ENCODE assay signal across 23 cellular contexts in genomic region chr2:173996766-173997165, GRCh38. TPM values are rescaled to one million over a fixed set of nuclear protein-coding genes. Genes with fewer than 3 reads are reported as not detected.
A peak's percentile ranks its signal among the peaks of the same experiment; 100 is the strongest.
DNase-seq lines count a peak whose midpoint lies in the region; ATAC-seq and TF ChIP-seq lines count a peak whose summit lies in the region.
"Had no signal": no experiment of that assay in that cellular context is flagged by ENCODE, and none has a peak within 500 bp of the region (broad histone marks: within the 10 kb centered on the region; RNA-seq: fewer than 3 reads in every experiment).

No MANE protein-coding gene starts in this region.

- H3K4me3 Mint-ChIP-seq in MCF 10A (ENCODE audit: unreplicated experiment) (no peak overlapping the region), naive B cell (peak overlapping the region in 1 of 8 donors; percentile 5)
- no peak overlapping the region for H3K4me3 Mint-ChIP-seq in natural killer cell treated with Interleukin-12 subunit alpha and Interleukin-12 subunit beta and Interleukin-15 and Interleukin-18, amount 100 ng/mL, for 72 hours
- H3K4me3 Mint-ChIP-seq: activated naive CD4-positive, alpha-beta T cell treated with anti-CD3 and anti-CD28 coated beads, Interleukin-2, amount 50 U/mL, for 24 hours; activated T-helper 1 cell treated with anti-CD3 and anti-CD28 coated beads, Interleukin-12 subunit alpha, Interleukin-12 subunit beta, Interleukin-2, Interleukin-4 antibody, amounts not matched to agents 30 ng/mL and 10 ng/mL and 1 ng/mL, durations not matched to agents 14 hours and 24 hours and 36 hours; central memory CD8-positive, alpha-beta T cell; naive thymus-derived CD8-positive, alpha-beta T cell; T-cell had no signal

- no peak for DNase-seq in breast epithelium (ENCODE audit: low spot score in 2 of 2)
- no peak for DNase-seq in MCF 10A (ENCODE audit: unreplicated experiment)
- no peak for DNase-seq in ascending aorta (ENCODE audit: low spot score in 2 of 2)
- no peak for DNase-seq in naive B cell
- DNase-seq in tibial artery = no peak
- no peak for DNase-seq in natural killer cell treated with Interleukin-12 subunit alpha and Interleukin-12 subunit beta and Interleukin-15 and Interleukin-18, amount 100 ng/mL, for 72 hours (ENCODE audit: low spot score)
- no peak for DNase-seq in T-helper 9 cell
- DNase-seq: activated CD4-positive, alpha-beta T cell treated with anti-CD3 and anti-CD28 coated beads, Interleukin-2, amount 50 U/mL, for 1 hour; BE2C; Calu3; foreskin keratinocyte; NCI-H1417; NCI-H2081 treated with DMSO at 0.1 percent for 48 hours; PC-9; SHP77 treated with DMSO at 0.1 percent for 48 hours had no signal

- TF ChIP-seq CTCF in breast epithelium (IDR thresholded peaks at IDR 0.05) = no peak
- TF ChIP-seq CTCF in MCF 10A (IDR thresholded peaks at IDR 0.05; ENCODE audit: unreplicated experiment) = no peak
- no peak for TF ChIP-seq CTCF in ascending aorta (IDR thresholded peaks at IDR 0.05)
- no peak for TF ChIP-seq CTCF in tibial artery (IDR thresholded peaks at IDR 0.05)

- no peaks in the 10 kb centered on the region for H3K27me3 ChIP-seq in breast epithelium
- H3K27me3 ChIP-seq in ascending aorta = no peaks in the 10 kb centered on the region
- no peaks in the 10 kb centered on the region for H3K27me3 ChIP-seq in tibial artery
- H3K27me3 ChIP-seq: BE2C, ovary, testis had no signal

- H3K36me3 Mint-ChIP-seq in MCF 10A (ENCODE audit: insufficient read depth, unreplicated experiment) (no peaks in the 10 kb centered on the region), naive B cell (no peaks in the 10 kb centered on the region)
- no peaks in the 10 kb centered on the region for H3K36me3 Mint-ChIP-seq in natural killer cell treated with Interleukin-12 subunit alpha and Interleukin-12 subunit beta and Interleukin-15 and Interleukin-18, amount 100 ng/mL, for 72 hours
- H3K36me3 Mint-ChIP-seq: activated naive CD4-positive, alpha-beta T cell treated with anti-CD3 and anti-CD28 coated beads, Interleukin-2, amount 50 U/mL, for 24 hours; naive thymus-derived CD8-positive, alpha-beta T cell; T-cell had no signal

- intact Hi-C loops in breast epithelium (cut with DNase I; ENCODE audit: low total_unique reads) (no loop called here), MCF 10A (cut with micrococcal nuclease) (no loop called here), ascending aorta (cut with DNase I) (no loop called here), tibial artery (cut with DNase I; ENCODE audit: low total_unique reads) (no loop called here)

- CTCF ChIA-PET in MCF 10A (lab: Yijun Ruan, JAX) = no interaction called here

- H3K4me1 ChIP-seq in breast epithelium = peaks cover under 1 to 11% of the 10 kb centered on the region in 2 donors
- peaks cover 3 to 36% of the 10 kb centered on the region in 2 donors for H3K4me1 ChIP-seq in ascending aorta
- peaks cover 0 to 63% (median 43%) of the 10 kb centered on the region in 4 donors for H3K4me1 ChIP-seq in tibial artery
- H3K4me1 ChIP-seq: BE2C had no signal

- H3K4me3 ChIP-seq in breast epithelium (no peak overlapping the region), ascending aorta (no peak overlapping the region), tibial artery (no peak overlapping the region)
- H3K4me3 ChIP-seq: ovary, PC-9, testis had no signal

- no peak for ATAC-seq in naive B cell (ENCODE audit: low read depth in 2 of 2)
- no peak for ATAC-seq in natural killer cell treated with Interleukin-12 subunit alpha and Interleukin-12 subunit beta and Interleukin-15 and Interleukin-18, amount 100 ng/mL, for 72 hours
- ATAC-seq in HG03565 (IDR thresholded peaks at IDR 0.05; ENCODE audit: unreplicated experiment) = no peak
- ATAC-seq: foreskin keratinocyte, T-cell had no signal

- H3K9me3 ChIP-seq in breast epithelium (no peaks in the 10 kb centered on the region), ascending aorta (no peaks in the 10 kb centered on the region), tibial artery (no peaks in the 10 kb centered on the region)
- H3K9me3 ChIP-seq: BE2C, ovary, testis had no signal

- H3K4me1 Mint-ChIP-seq in MCF 10A (ENCODE audit: insufficient read depth, unreplicated experiment) (peaks cover 8% of the 10 kb centered on the region), naive B cell (peaks cover 14 to 36% (median 15%) of the 10 kb centered on the region in 3 donors)
- no peaks in the 10 kb centered on the region for H3K4me1 Mint-ChIP-seq in natural killer cell treated with Interleukin-12 subunit alpha and Interleukin-12 subunit beta and Interleukin-15 and Interleukin-18, amount 100 ng/mL, for 72 hours (ENCODE audit: low read depth in 2 of 2)
- H3K4me1 Mint-ChIP-seq: activated naive CD4-positive, alpha-beta T cell treated with anti-CD3 and anti-CD28 coated beads, Interleukin-2, amount 50 U/mL, for 24 hours had no signal

- no peaks in the 10 kb centered on the region for H3K36me3 ChIP-seq in breast epithelium
- no peaks in the 10 kb centered on the region for H3K36me3 ChIP-seq in ascending aorta
- no peaks in the 10 kb centered on the region for H3K36me3 ChIP-seq in tibial artery
- H3K36me3 ChIP-seq: BE2C, ovary had no signal

- no peak for TF ChIP-seq POLR2A in breast epithelium (IDR thresholded peaks at IDR 0.05)

- POLR2A ChIA-PET in MCF 10A (lab: Yijun Ruan, JAX) = interaction anchor here (0.6 to 1.8 kb wide), 6 partner anchors 9 to 26 kb away, joined by 3 to 6 read pairs (median 3); no protein-coding TSS in a partner anchor

- H3K27ac ChIP-seq in breast epithelium (peak overlapping the region; percentile 62 to 65), ascending aorta (peak overlapping the region; percentile 34 to 46), tibial artery (peak overlapping the region; percentile 64 to 75)
- H3K27ac ChIP-seq: foreskin keratinocyte, ovary, PC-9, testis had no signal

- BruUV-seq in MCF 10A (replicated peaks; lab: Mats Ljungman, UMichigan) = no TSS peak

- no peak overlapping the region for H3K27ac Mint-ChIP-seq in MCF 10A (ENCODE audit: low read depth, unreplicated experiment)
- H3K27ac Mint-ChIP-seq in naive B cell = peak overlapping the region in 5 of 6 donors; percentile 6 to 93 (median 77)
- no peak overlapping the region for H3K27ac Mint-ChIP-seq in natural killer cell treated with Interleukin-12 subunit alpha and Interleukin-12 subunit beta and Interleukin-15 and Interleukin-18, amount 100 ng/mL, for 72 hours
- H3K27ac Mint-ChIP-seq: activated naive CD4-positive, alpha-beta T cell treated with anti-CD3 and anti-CD28 coated beads, Interleukin-2, amount 50 U/mL, for 24 hours; activated T-helper 1 cell treated with anti-CD3 and anti-CD28 coated beads, Interleukin-12 subunit alpha, Interleukin-12 subunit beta, Interleukin-2, Interleukin-4 antibody, amounts not matched to agents 30 ng/mL and 10 ng/mL and 1 ng/mL, durations not matched to agents 14 hours and 24 hours and 36 hours had no signal

- H3K9me3 Mint-ChIP-seq in MCF 10A (ENCODE audit: unreplicated experiment) (no peaks in the 10 kb centered on the region), naive B cell (no peaks in the 10 kb centered on the region)
- no peaks in the 10 kb centered on the region for H3K9me3 Mint-ChIP-seq in natural killer cell treated with Interleukin-12 subunit alpha and Interleukin-12 subunit beta and Interleukin-15 and Interleukin-18, amount 100 ng/mL, for 72 hours
- H3K9me3 Mint-ChIP-seq: activated naive CD4-positive, alpha-beta T cell treated with anti-CD3 and anti-CD28 coated beads, Interleukin-2, amount 50 U/mL, for 24 hours; activated T-helper 1 cell treated with anti-CD3 and anti-CD28 coated beads, Interleukin-12 subunit alpha, Interleukin-12 subunit beta, Interleukin-2, Interleukin-4 antibody, amounts not matched to agents 30 ng/mL and 10 ng/mL and 1 ng/mL, durations not matched to agents 14 hours and 24 hours and 36 hours; central memory CD8-positive, alpha-beta T cell; naive thymus-derived CD8-positive, alpha-beta T cell; T-cell had no signal

- no peaks in the 10 kb centered on the region for H3K27me3 Mint-ChIP-seq in MCF 10A (ENCODE audit: insufficient read depth, unreplicated experiment)
- no peaks in the 10 kb centered on the region for H3K27me3 Mint-ChIP-seq in naive B cell
- H3K27me3 Mint-ChIP-seq in natural killer cell treated with Interleukin-12 subunit alpha and Interleukin-12 subunit beta and Interleukin-15 and Interleukin-18, amount 100 ng/mL, for 72 hours = peaks cover 13 to 20% of the 10 kb centered on the region in 2 donors

RNA-seq across cellular contexts. Expression of gene SP3, which starts 31.6 kb away (rescaled TPM):
- total RNA-seq in breast epithelium = 100 to 1,000 TPM; 104 to 174 (median 134) TPM
- 62.1 and 73.8 TPM in 2 replicates for total RNA-seq in MCF 10A (2022)
- total RNA-seq in ascending aorta = 58.0 TPM
- polyA plus RNA-seq in naive B cell (ENCODE audit: low read depth in 6 of 6) = 10 to 100 TPM; 45.7 to 84.3 (median 66.9) TPM
- total RNA-seq in natural killer cell treated with Interleukin-12 subunit alpha and Interleukin-12 subunit beta and Interleukin-15 and Interleukin-18, amount 100 ng/mL, for 72 hours = 10 to 100 TPM; 89.5 to 99.5 TPM

Comparison
In these comparisons a context has a peak if more than half of its experiments do, and no peak if none do; other contexts are left out.
1. H3K27ac Mint-ChIP-seq: peak in naive B cell (5 of 6); none in MCF 10A (single experiment) and natural killer cell treated with Interleukin-12 subunit alpha and Interleukin-12 subunit beta and Interleukin-15 and Interleukin-18, amount 100 ng/mL, for 72 hours (0 of 2).
2. Peak in every context shown above with its lines, with median percentiles within 50 percentile points of each other: H3K27ac ChIP-seq.